Comparison of ENCODE assay signal across 7 cellular contexts in the genomic region with DNA sequence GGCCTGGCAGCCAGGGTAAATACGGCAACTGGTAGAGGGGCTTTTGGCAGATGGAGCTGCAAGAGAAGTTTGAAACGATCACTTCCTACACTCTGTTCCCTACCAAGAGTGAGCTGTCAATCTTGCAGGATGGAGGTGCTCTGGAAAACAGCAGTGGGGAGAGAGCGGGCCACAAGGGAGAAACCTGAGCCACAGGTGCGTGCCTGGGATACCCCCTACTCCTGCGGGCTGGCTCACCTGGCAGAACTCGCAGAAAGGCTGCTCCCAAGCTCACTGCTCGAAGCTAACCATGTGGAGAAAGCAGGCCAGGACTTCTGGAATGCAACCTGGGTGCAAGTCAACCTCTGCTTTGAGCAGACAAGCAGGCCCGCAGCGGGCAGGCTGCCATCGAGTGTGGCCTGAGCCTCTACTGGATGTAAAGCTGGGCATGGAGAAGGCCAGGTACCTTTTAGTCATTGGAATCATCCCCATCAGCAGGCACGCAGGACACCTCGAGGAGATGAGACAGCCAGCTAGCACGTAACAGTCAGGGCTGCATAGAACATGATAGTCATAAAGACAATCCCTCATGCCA.
DNase-seq lines count a peak whose midpoint lies in the region; ATAC-seq, FAIRE-seq and TF ChIP-seq lines count a peak whose summit lies in the region.
"Not testable (repeated sequence)": the region's sequence is repeated elsewhere in the genome, so short reads cannot be mapped to it uniquely, and the experiment has no call there.

No MANE protein-coding gene starts in this region.

- TF ChIP-seq POLR2A in body of pancreas (IDR thresholded peaks at IDR 0.05), result not testable (repeated sequence)

- not testable (repeated sequence) for H3K18ac ChIP-seq in trophoblast cell (ENCODE audit: low read length)

- POLR2A ChIA-PET in HEK293 (lab: Yijun Ruan, JAX); WTC11 (lab: Charles Lee): not testable (repeated sequence)

- H3K4me1 Mint-ChIP-seq in WTC11, result not testable (repeated sequence)

- H3K27ac ChIP-seq in HEK293 (ENCODE audit: extremely low read depth, low read depth, low read length) (peak overlapping the region; percentile 77), mesodermal cell (ENCODE audit: low read depth, low read length, severe bottlenecking) (peak overlapping the region; percentile 69)
- not testable (repeated sequence) for H3K27ac ChIP-seq in body of pancreas; right cardiac atrium (ENCODE audit: low read length); trophoblast cell (ENCODE audit: low read depth, low read length)

- H3K4me3 Mint-ChIP-seq in WTC11, result not testable (repeated sequence)

- not testable (repeated sequence) for H4K8ac ChIP-seq in trophoblast cell (ENCODE audit: low read depth, low read length)

- H3K23ac ChIP-seq in trophoblast cell (ENCODE audit: low read length), result not testable (repeated sequence)

- H3K9me3 ChIP-seq in HEK293 (ENCODE audit: control insufficient read depth, insufficient read depth, low read depth, low read length); body of pancreas; right cardiac atrium (ENCODE audit: control insufficient read depth, low read length); mesodermal cell (ENCODE audit: control insufficient read depth, low read length); trophoblast cell (ENCODE audit: insufficient read depth, low read depth, low read length): not testable (repeated sequence)

- ATAC-seq in WTC11 (peak; percentile 28), body of pancreas (peak; percentile 28)
- ATAC-seq in right cardiac atrium, result not testable (repeated sequence)

- H3K27me3 ChIP-seq in body of pancreas; right cardiac atrium (ENCODE audit: control insufficient read depth, insufficient read depth); trophoblast cell (ENCODE audit: insufficient read depth, low read length): not testable (repeated sequence)

- intact Hi-C loops in body of pancreas (cut with DNase I); right cardiac atrium (cut with DNase I): not testable (repeated sequence)

- not testable (repeated sequence) for H3K4ac ChIP-seq in trophoblast cell (ENCODE audit: low read depth, low read length)

- H3K36me3 Mint-ChIP-seq in WTC11, result not testable (repeated sequence)

- H3K36me3 ChIP-seq in HEK293 (ENCODE audit: control insufficient read depth in 2 of 2, insufficient read depth in 1 of 2, low read length in 2 of 2); body of pancreas (replicated peaks in 1 of 2; ENCODE audit: insufficient read depth in 1 of 2, low read depth in 2 of 2); mesodermal cell (ENCODE audit: control insufficient read depth, insufficient read depth, low read length); trophoblast cell (ENCODE audit: control insufficient read depth in 1 of 2, insufficient read depth in 2 of 2, low read length in 2 of 2): not testable (repeated sequence)

- TF ChIP-seq CTCF in HEK293 (tag by site-specific recombination; IDR thresholded peaks at IDR 0.05); WTC11 (IDR thresholded peaks at IDR 0.05); body of pancreas (IDR thresholded peaks at IDR 0.05): not testable (repeated sequence)

- not testable (repeated sequence) for H3K9me3 Mint-ChIP-seq in WTC11

- CTCF ChIA-PET in HEK293 (lab: Yijun Ruan, JAX); WTC11 (lab: Charles Lee): not testable (repeated sequence)

- not testable (repeated sequence) for H3K9ac ChIP-seq in trophoblast cell (ENCODE audit: low read length)

- H3K79me1 ChIP-seq in trophoblast cell (ENCODE audit: low read length), result not testable (repeated sequence)

- peak overlapping the region; percentile 76 for H2BK12ac ChIP-seq in trophoblast cell (ENCODE audit: low read length)

- not testable (repeated sequence) for H3K27me3 Mint-ChIP-seq in WTC11 (ENCODE audit: low read depth)

- H4K12ac ChIP-seq in trophoblast cell (ENCODE audit: low read depth, low read length), result not testable (repeated sequence)

- H4K91ac ChIP-seq in trophoblast cell (ENCODE audit: low read depth, low read length), result peak overlapping the region; percentile 14

- 94% methylated on average over 3 of the region's 13 CpGs; no CpG with 5 or more reads in 1 of the 2 donors for WGBS in body of pancreas, 2 donors
- WGBS in right cardiac atrium, result 76% methylated on average over 5 of the region's 13 CpGs
- no CpG with 5 or more reads among the region's 13 CpGs for whole genome bisulfite sequencing in mesodermal cell (ENCODE audit: insufficient coverage in 2 of 2), 2 experiments
- WGBS in trophoblast cell (ENCODE audit: extremely low coverage, insufficient coverage, insufficient read length), result no CpG with 5 or more reads among the region's 13 CpGs

- H3K27ac Mint-ChIP-seq in WTC11, result not testable (repeated sequence)

- not testable (repeated sequence) for H3K4me3 ChIP-seq in HEK293 (ENCODE audit: low read depth, low read length); body of pancreas; right cardiac atrium (ENCODE audit: low read length); mesodermal cell (ENCODE audit: extremely low read depth, insufficient read depth, low read length, poor library complexity, severe bottlenecking); trophoblast cell (ENCODE audit: low read depth, low read length)

- H2BK5ac ChIP-seq in trophoblast cell (ENCODE audit: low read depth, low read length, poor library complexity), result not testable (repeated sequence)

- DNase-seq in WTC11 (ENCODE audit: low spot score); body of pancreas; trophoblast cell; urothelium cell line (ENCODE audit: low spot score): not testable (repeated sequence)
- peak in 2 of 3 donors; percentile 34 to 57 for DNase-seq in right cardiac atrium

- FAIRE-seq in urothelium cell line (lab: Jason Lieb, UNC), result peak; percentile 74

- H2AFZ ChIP-seq in trophoblast cell (ENCODE audit: insufficient read depth, low read length, poor library complexity), result not testable (repeated sequence)

- H2BK120ac ChIP-seq in trophoblast cell (ENCODE audit: insufficient read depth, low read length, poor library complexity), result not testable (repeated sequence)

- H3K79me2 ChIP-seq in trophoblast cell (ENCODE audit: control insufficient read depth, insufficient read depth, low read length, poor library complexity), result not testable (repeated sequence)

- not testable (repeated sequence) for H3K4me2 ChIP-seq in trophoblast cell (ENCODE audit: low read length)

- H3K4me1 ChIP-seq in HEK293 (ENCODE audit: control insufficient read depth, insufficient read depth, low read length); body of pancreas; right cardiac atrium (ENCODE audit: control insufficient read depth, insufficient read depth, low read length); mesodermal cell (ENCODE audit: control insufficient read depth, insufficient read depth, low read length, poor library complexity, severe bottlenecking); trophoblast cell (ENCODE audit: control insufficient read depth in 1 of 2, insufficient read depth in 2 of 2, low read length in 2 of 2): not testable (repeated sequence)

- H2AK5ac ChIP-seq in trophoblast cell (ENCODE audit: low read length), result peak overlapping the region; percentile 69

- H3K14ac ChIP-seq in trophoblast cell (ENCODE audit: low read length), result peak overlapping the region; percentile 74
